In the genomic region with DNA sequence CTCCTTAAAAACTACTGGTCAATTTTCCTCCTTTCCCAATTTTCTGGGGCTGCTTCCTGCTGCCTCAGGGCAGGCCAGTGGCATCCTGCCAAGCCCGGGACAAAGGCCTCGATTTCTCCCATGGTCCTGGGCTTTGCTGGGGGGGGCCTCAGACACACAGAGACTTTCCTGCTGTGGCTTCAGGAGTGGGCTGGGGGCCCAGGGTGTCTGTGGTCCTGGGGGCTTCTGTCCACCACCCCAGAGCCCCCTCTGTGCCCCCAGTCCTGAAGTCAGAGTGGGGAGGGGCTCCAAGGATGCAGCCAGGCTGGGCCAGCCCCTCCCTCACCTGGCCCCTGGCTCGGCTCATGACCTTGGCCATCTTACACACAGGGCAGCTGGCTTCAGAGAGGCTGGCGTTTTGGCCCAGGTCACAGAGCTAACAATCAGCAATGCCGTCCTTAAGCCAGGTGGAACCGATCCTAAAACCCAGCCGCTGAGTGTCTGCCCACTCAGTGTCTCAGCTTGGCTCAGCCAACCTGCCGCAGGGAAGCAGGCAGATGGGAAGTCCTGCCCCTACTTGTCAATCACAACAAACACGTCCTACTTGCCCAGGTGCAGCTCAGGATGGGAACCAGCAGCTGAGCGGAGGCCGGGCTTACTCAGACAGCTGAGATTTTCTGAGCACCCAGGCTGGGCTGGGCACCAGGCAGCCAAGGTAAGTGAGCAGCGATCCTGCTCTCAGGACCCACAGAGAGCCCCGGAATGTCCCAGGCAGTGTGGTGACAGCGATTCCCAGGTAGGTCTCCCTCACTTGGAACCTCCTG, we compare ENCODE assay signal across 1 cellular context.
TF ChIP-seq lines count a peak whose summit lies in the region.

No MANE protein-coding gene starts in this region.

TF ChIP-seq in H1, 55 proteins besides CTCF, POLR2A, EP300 and RAD21 (continued from another document):
- TF ChIP-seq CHD1 (IDR thresholded peaks at IDR 0.05; ENCODE audit: low read depth, low read length) (no peak), SP2 (IDR thresholded peaks at IDR 0.05; ENCODE audit: low read length) (no peak), POLR2AphosphoS5 (IDR thresholded peaks at IDR 0.05; ENCODE audit: low read depth, low read length) (no peak), JUND (IDR thresholded peaks at IDR 0.05; ENCODE audit: low read length) (no peak), RNF2 (IDR thresholded peaks at IDR 0.05; ENCODE audit: borderline replicate concordance, low read depth, low read length, missing control alignments, poor library complexity, severe bottlenecking) (no peak), SAP30 (IDR thresholded peaks at IDR 0.05; ENCODE audit: insufficient read depth, insufficient replicate concordance, low read length) (no peak), MAFK (IDR thresholded peaks at IDR 0.05; ENCODE audit: low read depth, low read length) (no peak), EGR1 (IDR thresholded peaks at IDR 0.05; ENCODE audit: borderline replicate concordance, low read depth, low read length) (no peak), EZH2 (IDR thresholded peaks at IDR 0.05; ENCODE audit: low read depth, low read length, severe bottlenecking) (no peak), JUN (IDR thresholded peaks at IDR 0.05; ENCODE audit: low read depth, low read length) (no peak), SUZ12 (IDR thresholded peaks at IDR 0.05; ENCODE audit: low read length) (no peak)
TF ChIP-seq in H1: peak in this region for 0.
